ENCODE assay signal across 8 cellular contexts in genomic region chr13:48231948-48232347, GRCh38. TPM values are rescaled to one million over a fixed set of nuclear protein-coding genes. Genes with fewer than 3 reads are reported as not detected.
DNase-seq lines count a peak whose midpoint lies in the region; ATAC-seq and TF ChIP-seq lines count a peak whose summit lies in the region.

No MANE protein-coding gene starts in this region.

- peaks cover 0 to 42% (median 31%) of the 10 kb centered on the region in 9 donors for H3K4me1 ChIP-seq in heart right ventricle

- intact Hi-C loops in heart right ventricle (cut with DNase I), result loop anchor here in 9 of 10 donors (1.0 to 10.0 kb wide), 10 partner anchors 70 to 353 kb away; partner anchors contain the start of genes RB1 (in 5 of the 9) and MED4 (in 4 of the 9)
- intact Hi-C loops in cardiac septum (cut with DNase I), result loop anchor here (10.0 kb wide), 1 partner anchor 137 kb away; the partner anchor contains the start of gene MED4

- H3K4me3 ChIP-seq in heart right ventricle (peak overlapping the region in 4 of 10 donors; percentile 86 to 100 (median 98)), foreskin fibroblast (ENCODE audit: low read depth in 1 of 2, low read length in 2 of 2) (no peak overlapping the region)

- peak overlapping the region; percentile 98 to 100 (median 100) for H3K27ac ChIP-seq in heart right ventricle

- H3K4me3 Mint-ChIP-seq in chondrocyte (ENCODE audit: unreplicated experiment), result peak overlapping the region; percentile 91
- peak overlapping the region; percentile 90 for H3K4me3 Mint-ChIP-seq in natural killer cell treated with Interleukin-12 subunit alpha and Interleukin-12 subunit beta and Interleukin-15 and Interleukin-18, amount 100 ng/mL, for 72 hours

- no peaks in the 10 kb centered on the region for H3K9me3 ChIP-seq in heart right ventricle

- ATAC-seq in heart right ventricle, result peak in 3 of 8 donors; percentile 18 to 36 (median 26)
- ATAC-seq in natural killer cell treated with Interleukin-12 subunit alpha and Interleukin-12 subunit beta and Interleukin-15 and Interleukin-18, amount 100 ng/mL, for 72 hours, result no peak
- ATAC-seq in GM21786 (IDR thresholded peaks at IDR 0.05; ENCODE audit: unreplicated experiment), result no peak

- H3K27me3 Mint-ChIP-seq in chondrocyte (ENCODE audit: low read depth), result no peaks in the 10 kb centered on the region
- peaks cover 3 to 10% of the 10 kb centered on the region in 2 donors for H3K27me3 Mint-ChIP-seq in natural killer cell treated with Interleukin-12 subunit alpha and Interleukin-12 subunit beta and Interleukin-15 and Interleukin-18, amount 100 ng/mL, for 72 hours

- TF ChIP-seq CTCF in heart right ventricle (IDR thresholded peaks at IDR 0.05) (no peak), chondrocyte (IDR thresholded peaks at IDR 0.05) (no peak), foreskin fibroblast (IDR thresholded peaks at IDR 0.05; ENCODE audit: low read depth, low read length) (no peak)

- H3K36me3 Mint-ChIP-seq in chondrocyte (ENCODE audit: low read depth), result no peaks in the 10 kb centered on the region
- H3K36me3 Mint-ChIP-seq in natural killer cell treated with Interleukin-12 subunit alpha and Interleukin-12 subunit beta and Interleukin-15 and Interleukin-18, amount 100 ng/mL, for 72 hours, result no peaks in the 10 kb centered on the region

- no peaks in the 10 kb centered on the region for H3K27me3 ChIP-seq in heart right ventricle

- H3K27ac Mint-ChIP-seq in chondrocyte (ENCODE audit: unreplicated experiment), result no peak overlapping the region
- peak overlapping the region; percentile 67 to 96 for H3K27ac Mint-ChIP-seq in natural killer cell treated with Interleukin-12 subunit alpha and Interleukin-12 subunit beta and Interleukin-15 and Interleukin-18, amount 100 ng/mL, for 72 hours

- no peaks in the 10 kb centered on the region for H3K9me3 Mint-ChIP-seq in chondrocyte (ENCODE audit: low read depth)
- no peaks in the 10 kb centered on the region for H3K9me3 Mint-ChIP-seq in natural killer cell treated with Interleukin-12 subunit alpha and Interleukin-12 subunit beta and Interleukin-15 and Interleukin-18, amount 100 ng/mL, for 72 hours

- peaks cover 37% of the 10 kb centered on the region for H3K4me1 Mint-ChIP-seq in chondrocyte (ENCODE audit: low read depth)
- H3K4me1 Mint-ChIP-seq in natural killer cell treated with Interleukin-12 subunit alpha and Interleukin-12 subunit beta and Interleukin-15 and Interleukin-18, amount 100 ng/mL, for 72 hours (ENCODE audit: low read depth in 2 of 2), result peaks cover 24 to 36% of the 10 kb centered on the region in 2 donors

- DNase-seq in heart right ventricle (no peak), cardiac septum (ENCODE audit: low spot score) (no peak), chondrocyte (ENCODE audit: low spot score) (no peak), foreskin fibroblast (no peak), anterior cingulate cortex (lab: John Stamatoyannopoulos, UW) (no peak), HT-29 (ENCODE audit: low spot score) (no peak)
- DNase-seq in natural killer cell treated with Interleukin-12 subunit alpha and Interleukin-12 subunit beta and Interleukin-15 and Interleukin-18, amount 100 ng/mL, for 72 hours (ENCODE audit: low spot score), result no peak

- peaks cover 0 to 15% (median 0%) of the 10 kb centered on the region in 9 donors for H3K36me3 ChIP-seq in heart right ventricle

RNA-seq across cellular contexts. Expression of gene ITM2B, which starts 1.1 kb away (rescaled TPM):
- total RNA-seq in heart right ventricle (100 to 1,000 TPM; 434 to 636 (median 511) TPM), cardiac septum (386 TPM), chondrocyte (339 to 450 TPM (median 350 TPM) in 3 replicates)
- polyA plus RNA-seq in heart right ventricle, result 100 to 1,000 TPM; 272 to 343 TPM
- 100 to 1,000 TPM in 1 of 2 donors, 10 to 100 TPM in 1; 97.0 to 166 TPM for total RNA-seq in natural killer cell treated with Interleukin-12 subunit alpha and Interleukin-12 subunit beta and Interleukin-15 and Interleukin-18, amount 100 ng/mL, for 72 hours
- total RNA-seq in HT-29 (2014; rRNA removed; shearing (Covaris generic)), result 175 and 177 TPM in 2 replicates
